10 cellular contexts compared by ENCODE assay signal in the genomic region with DNA sequence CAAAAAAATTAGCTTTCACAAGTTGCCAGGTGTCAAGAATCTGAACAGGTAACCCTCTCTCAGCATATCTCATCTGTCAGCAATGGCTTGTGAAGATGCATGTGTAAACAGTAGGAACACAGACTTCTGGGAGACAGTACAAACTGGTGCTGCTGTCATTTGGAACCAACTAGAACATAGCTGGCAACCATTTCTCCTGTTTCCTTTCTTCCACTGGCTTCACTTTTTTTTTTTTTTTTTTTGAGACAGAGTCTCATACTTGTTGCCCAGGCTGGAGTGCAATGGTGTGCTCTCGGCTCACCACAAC. TPM values are rescaled to one million over a fixed set of nuclear protein-coding genes. Genes with fewer than 3 reads are reported as not detected.
DNase-seq lines count a peak whose midpoint lies in the region; ATAC-seq and TF ChIP-seq lines count a peak whose summit lies in the region.
"Had no signal": no experiment of that assay in that cellular context is flagged by ENCODE, and none has a peak within 500 bp of the region (broad histone marks: within the 10 kb centered on the region; RNA-seq: fewer than 3 reads in every experiment).

No MANE protein-coding gene starts in this region.

- no peak overlapping the region for H3K4me3 ChIP-seq in SJSA1
- H3K4me3 ChIP-seq in esophagus squamous epithelium, result no peak overlapping the region
- no peak overlapping the region for H3K4me3 ChIP-seq in psoas muscle

- peaks cover 23% of the 10 kb centered on the region for H3K4me1 ChIP-seq in SJSA1 (replicated peaks)
- peaks cover 12 to 45% (median 13%) of the 10 kb centered on the region in 3 donors for H3K4me1 ChIP-seq in esophagus squamous epithelium
- no peaks in the 10 kb centered on the region for H3K4me1 ChIP-seq in psoas muscle

- H3K9me3 Mint-ChIP-seq in Calu3 (ENCODE audit: low read depth, unreplicated experiment), result no peaks in the 10 kb centered on the region

- DNase-seq in Calu3 (no peak), SJSA1 (ENCODE audit: low read depth in 1 of 2, low spot score in 2 of 2) (no peak), esophagus squamous epithelium (lab: John Stamatoyannopoulos, UW) (no peak), psoas muscle (no peak), GM03348 (ENCODE audit: low spot score) (no peak), NCI-H146 treated with DMSO at 0.1 percent for 48 hours (lab: John Stamatoyannopoulos, UW; ENCODE audit: unreplicated experiment) (no peak), NCI-H2107 treated with DMSO at 0.1 percent for 48 hours (lab: John Stamatoyannopoulos, UW; ENCODE audit: unreplicated experiment) (no peak)
- no peak for DNase-seq in activated CD4-positive, alpha-beta T cell treated with anti-CD3 and anti-CD28 coated beads, Interleukin-2, amount 50 U/mL, for 1 hour
- DNase-seq: activated CD4-positive, alpha-beta memory T cell treated with anti-CD3 and anti-CD28 coated beads, Interleukin-2, amount 10 ng/mL, durations not matched to agents 7 days and 5 days; SHP77 treated with DMSO at 0.1 percent for 48 hours had no signal

- H3K36me3 Mint-ChIP-seq in Calu3 (ENCODE audit: insufficient read depth, unreplicated experiment), result peaks cover 36% of the 10 kb centered on the region

- H3K4me3 Mint-ChIP-seq in Calu3 (ENCODE audit: low read depth, unreplicated experiment), result peak overlapping the region; percentile 92
- H3K4me3 Mint-ChIP-seq: activated CD4-positive, alpha-beta memory T cell treated with anti-CD3 and anti-CD28 coated beads, Interleukin-2, amount 10 ng/mL, durations not matched to agents 7 days and 5 days had no signal

- TF ChIP-seq POLR2A in esophagus squamous epithelium (IDR thresholded peaks at IDR 0.05), result no peak

- CTCF ChIA-PET in Calu3 (lab: Charles Lee), result interaction anchor here (1.9 kb wide), 1 partner anchor 13 kb away, joined by 17 read pairs; no protein-coding TSS in a partner anchor

- peaks cover 17% of the 10 kb centered on the region for H3K4me1 Mint-ChIP-seq in Calu3 (ENCODE audit: low read depth, unreplicated experiment)

- peak overlapping the region; percentile 79 for H3K27ac Mint-ChIP-seq in Calu3 (ENCODE audit: unreplicated experiment)
- H3K27ac Mint-ChIP-seq: activated CD4-positive, alpha-beta memory T cell treated with anti-CD3 and anti-CD28 coated beads, Interleukin-2, amount 10 ng/mL, durations not matched to agents 7 days and 5 days had no signal

- WGBS in esophagus squamous epithelium, 2 donors, result 100% methylated on average over 1 of the region's 1 CpG
- 90 to 100% (median 94%) methylated on average over 1 of the region's 1 CpG for WGBS in psoas muscle, 3 donors

- intact Hi-C loops in Calu3 (cut with micrococcal nuclease; ENCODE audit: unreplicated experiment) (loop anchor here (5.0 to 10.0 kb wide), 2 partner anchors 48 to 95 kb away; no protein-coding TSS in a partner anchor), esophagus squamous epithelium (cut with DNase I) (no loop called here), psoas muscle (cut with DNase I) (loop anchor here (5.0 kb wide), 2 partner anchors 67 to 133 kb away; partner anchors contain the start of genes NUCB2 (in 1 of the 2) and RPS13 (in 1 of the 2))

- no peaks in the 10 kb centered on the region for H3K27me3 ChIP-seq in SJSA1 (replicated peaks)
- no peaks in the 10 kb centered on the region for H3K27me3 ChIP-seq in esophagus squamous epithelium
- no peaks in the 10 kb centered on the region for H3K27me3 ChIP-seq in psoas muscle (ENCODE audit: insufficient read depth in 3 of 3, low read length in 2 of 3)

- no peaks in the 10 kb centered on the region for H3K27me3 Mint-ChIP-seq in Calu3 (ENCODE audit: unreplicated experiment)
- H3K27me3 Mint-ChIP-seq: activated CD4-positive, alpha-beta memory T cell treated with anti-CD3 and anti-CD28 coated beads, Interleukin-2, amount 10 ng/mL, durations not matched to agents 7 days and 5 days had no signal

- ATAC-seq in psoas muscle, result no peak

- peak overlapping the region; percentile 79 for H3K27ac ChIP-seq in SJSA1
- H3K27ac ChIP-seq in esophagus squamous epithelium, result peak overlapping the region in 3 of 4 donors; percentile 94 to 95 (median 94)
- H3K27ac ChIP-seq in psoas muscle, result peak overlapping the region; percentile 20

- peaks cover 5% of the 10 kb centered on the region for H3K36me3 ChIP-seq in SJSA1
- no peaks in the 10 kb centered on the region for H3K36me3 ChIP-seq in esophagus squamous epithelium
- no peaks in the 10 kb centered on the region for H3K36me3 ChIP-seq in psoas muscle (ENCODE audit: insufficient read depth in 1 of 2, low read depth in 1 of 2)

- TF ChIP-seq CTCF in Calu3 (IDR thresholded peaks at IDR 0.05; ENCODE audit: unreplicated experiment) (no peak), esophagus squamous epithelium (IDR thresholded peaks at IDR 0.05) (no peak), psoas muscle (IDR thresholded peaks at IDR 0.05) (no peak)

- BruUV-seq in Calu3 (replicated peaks; lab: Mats Ljungman, UMichigan), result TSS peak; percentile 43

- H3K9me3 ChIP-seq in SJSA1 (replicated peaks) (peaks cover 6% of the 10 kb centered on the region; the same call in 1 of the 2 replicates), esophagus squamous epithelium (peaks cover 0 to 10% (median 0%) of the 10 kb centered on the region in 3 donors), psoas muscle (no peaks in the 10 kb centered on the region)

RNA-seq across cellular contexts. Expression of gene PIK3C2A, which starts 2.1 kb away (rescaled TPM):
- 70.2 and 75.9 TPM in 2 replicates for total RNA-seq in Calu3 (2022)
- total RNA-seq in SJSA1 (2014; rRNA removed; shearing (Covaris generic)), result 35.5 and 105 TPM in 2 replicates
- total RNA-seq in esophagus squamous epithelium, result 10 to 100 TPM; 25.1 to 54.2 (median 32.4) TPM
- 10 to 100 TPM; 14.0 to 16.6 (median 16.4) TPM for total RNA-seq in psoas muscle
- 1 to 10 TPM; 3.1 to 6.2 (median 3.8) TPM for polyA plus RNA-seq in psoas muscle

Comparison
In these comparisons a context has a peak if more than half of its experiments do, and no peak if none do; other contexts are left out.
1. H3K27ac ChIP-seq: peak in every context shown above with its lines; median percentile 94 in esophagus squamous epithelium; 79 in SJSA1; 20 in psoas muscle.